ENCODE assay signal across 13 cellular contexts in genomic region chr5:137666901-137667300, GRCh38.
A peak's percentile ranks its signal among the peaks of the same experiment; 100 is the strongest.
DNase-seq lines count a peak whose midpoint lies in the region; ATAC-seq, FAIRE-seq and TF ChIP-seq lines count a peak whose summit lies in the region.
"Had no signal": no experiment of that assay in that cellular context is flagged by ENCODE, and none has a peak within 500 bp of the region (broad histone marks: within the 10 kb centered on the region; RNA-seq: fewer than 3 reads in every experiment).

No MANE protein-coding gene starts in this region.

- H3K4me3 Mint-ChIP-seq in activated naive CD4-positive, alpha-beta T cell treated with anti-CD3 and anti-CD28 coated beads, Interleukin-2, amount 10 ng/mL, durations not matched to agents 7 days and 5 days, result no peak overlapping the region
- peak overlapping the region; percentile 12 for H3K4me3 Mint-ChIP-seq in stimulated activated effector memory CD8-positive, alpha-beta T cell treated with anti-CD3 and anti-CD28 coated beads, Interleukin-12 subunit alpha, Interleukin-12 subunit beta, amount 100 ng/mL, for 72 hours
- H3K4me3 Mint-ChIP-seq in GM23338, result no peak overlapping the region
- H3K4me3 Mint-ChIP-seq: HFFc6 had no signal

- H3K27me3 Mint-ChIP-seq in activated naive CD4-positive, alpha-beta T cell treated with anti-CD3 and anti-CD28 coated beads, Interleukin-2, amount 10 ng/mL, durations not matched to agents 7 days and 5 days, result no peaks in the 10 kb centered on the region
- no peaks in the 10 kb centered on the region for H3K27me3 Mint-ChIP-seq in GM23338 (ENCODE audit: insufficient read depth, low read depth, poor library complexity)

- H3K18ac ChIP-seq in mesenchymal stem cell (ENCODE audit: low read depth in 1 of 2, low read length in 2 of 2), result no peak overlapping the region

- H2BK120ac ChIP-seq in mesenchymal stem cell (ENCODE audit: low read depth, low read length), result no peak overlapping the region

- FAIRE-seq in frontal cortex (lab: Jason Lieb, UNC), result no peak

- H3K27ac Mint-ChIP-seq in activated naive CD4-positive, alpha-beta T cell treated with anti-CD3 and anti-CD28 coated beads, Interleukin-2, amount 10 ng/mL, durations not matched to agents 7 days and 5 days, result peak overlapping the region; percentile 70
- H3K27ac Mint-ChIP-seq in activated naive CD4-positive, alpha-beta T cell treated with anti-CD3 and anti-CD28 coated beads, Interleukin-2, amount 50 U/mL, for 72 hours, result peak overlapping the region in 1 of 2 donors; percentile 70
- H3K27ac Mint-ChIP-seq in stimulated activated effector memory CD8-positive, alpha-beta T cell treated with anti-CD3 and anti-CD28 coated beads, Interleukin-12 subunit alpha, Interleukin-12 subunit beta, amount 100 ng/mL, for 72 hours, result peak overlapping the region; percentile 54
- no peak overlapping the region for H3K27ac Mint-ChIP-seq in GM23338
- H3K27ac Mint-ChIP-seq: HFFc6 had no signal

- intact Hi-C loops in esophagus muscularis mucosa (cut with DNase I), result no loop called here

- H4K8ac ChIP-seq in mesenchymal stem cell (ENCODE audit: low read length), result no peak overlapping the region

- no peak overlapping the region for H3K4ac ChIP-seq in mesenchymal stem cell (ENCODE audit: low read depth in 1 of 2, low read length in 2 of 2)

- H2BK15ac ChIP-seq in mesenchymal stem cell (ENCODE audit: low read depth, poor library complexity, severe bottlenecking), result no peak overlapping the region

- H3K4me1 Mint-ChIP-seq in activated naive CD4-positive, alpha-beta T cell treated with anti-CD3 and anti-CD28 coated beads, Interleukin-2, amount 10 ng/mL, durations not matched to agents 7 days and 5 days, result peaks cover 30% of the 10 kb centered on the region
- H3K4me1 Mint-ChIP-seq in stimulated activated effector memory CD8-positive, alpha-beta T cell treated with anti-CD3 and anti-CD28 coated beads, Interleukin-12 subunit alpha, Interleukin-12 subunit beta, amount 100 ng/mL, for 72 hours, result peaks cover 11% of the 10 kb centered on the region
- peaks cover 2% of the 10 kb centered on the region; the same call in 1 of the 3 replicates for H3K4me1 Mint-ChIP-seq in GM23338

- H3K27me3 ChIP-seq in esophagus muscularis mucosa (no peaks in the 10 kb centered on the region), GM23338 (ENCODE audit: insufficient read depth) (no peaks in the 10 kb centered on the region), mesenchymal stem cell (ENCODE audit: control insufficient read depth in 1 of 2, insufficient read depth in 1 of 2, low read length in 2 of 2) (no peaks in the 10 kb centered on the region)
- H3K27me3 ChIP-seq: cardiac muscle cell had no signal

- H3K36me3 ChIP-seq in esophagus muscularis mucosa (no peaks in the 10 kb centered on the region), GM23338 (ENCODE audit: insufficient read depth) (no peaks in the 10 kb centered on the region), mesenchymal stem cell (ENCODE audit: control insufficient read depth in 1 of 2, insufficient read depth in 2 of 2, low read depth in 1 of 2, low read length in 2 of 2) (no peaks in the 10 kb centered on the region)
- H3K36me3 ChIP-seq: cardiac muscle cell had no signal

- H2BK12ac ChIP-seq in mesenchymal stem cell (ENCODE audit: low read length in 2 of 2), result no peak overlapping the region

- TF ChIP-seq EP300 in esophagus muscularis mucosa (IDR thresholded peaks at IDR 0.05), result no peak

- no peaks in the 10 kb centered on the region; the same call in 1 of the 2 replicates for H4K20me1 ChIP-seq in GM23338 (replicated peaks; ENCODE audit: insufficient read depth)

- H3K36me3 Mint-ChIP-seq in activated naive CD4-positive, alpha-beta T cell treated with anti-CD3 and anti-CD28 coated beads, Interleukin-2, amount 10 ng/mL, durations not matched to agents 7 days and 5 days, result peaks cover 17% of the 10 kb centered on the region
- peaks cover 0 to 6% of the 10 kb centered on the region in 2 donors for H3K36me3 Mint-ChIP-seq in activated naive CD4-positive, alpha-beta T cell treated with anti-CD3 and anti-CD28 coated beads, Interleukin-2, amount 50 U/mL, for 72 hours
- no peaks in the 10 kb centered on the region for H3K36me3 Mint-ChIP-seq in stimulated activated effector memory CD8-positive, alpha-beta T cell treated with anti-CD3 and anti-CD28 coated beads, Interleukin-12 subunit alpha, Interleukin-12 subunit beta, amount 100 ng/mL, for 72 hours
- no peaks in the 10 kb centered on the region for H3K36me3 Mint-ChIP-seq in GM23338 (ENCODE audit: low read depth)

- H3K9me3 ChIP-seq in esophagus muscularis mucosa (no peaks in the 10 kb centered on the region), mesenchymal stem cell (ENCODE audit: control insufficient read depth, low read length) (no peaks in the 10 kb centered on the region)

- whole genome bisulfite sequencing in esophagus muscularis mucosa, result 84% methylated on average over 2 of the region's 2 CpGs
- 93% methylated on average over 2 of the region's 2 CpGs for WGBS in mesenchymal stem cell

- no peak for ATAC-seq in activated naive CD4-positive, alpha-beta T cell treated with anti-CD3 and anti-CD28 coated beads, Interleukin-2, amount 50 U/mL, for 72 hours
- ATAC-seq in stimulated activated effector memory CD8-positive, alpha-beta T cell treated with anti-CD3 and anti-CD28 coated beads, Interleukin-12 subunit alpha, Interleukin-12 subunit beta, amount 100 ng/mL, for 72 hours, result no peak
- no peak for ATAC-seq in GM23338

- H3K9me2 ChIP-seq in GM23338 (ENCODE audit: insufficient read depth), result no peaks in the 10 kb centered on the region

- no peaks in the 10 kb centered on the region for H3K79me2 ChIP-seq in GM23338 (replicated peaks; ENCODE audit: insufficient read depth)

- no peak overlapping the region for H3K9ac ChIP-seq in mesenchymal stem cell (ENCODE audit: low read length)

- no peak overlapping the region for H3K23ac ChIP-seq in mesenchymal stem cell (ENCODE audit: low read length in 2 of 2)

- no peak overlapping the region for H3K4me3 ChIP-seq in esophagus muscularis mucosa
- no peak overlapping the region for H3K4me3 ChIP-seq in GM23338
- H3K4me3 ChIP-seq in mesenchymal stem cell (ENCODE audit: insufficient read depth in 1 of 2, low read depth in 1 of 2, low read length in 2 of 2), result no peak overlapping the region
- H3K4me3 ChIP-seq: cardiac muscle cell had no signal

- H3K4me1 ChIP-seq in esophagus muscularis mucosa (peaks cover 0 to 15% (median 9%) of the 10 kb centered on the region in 4 donors), GM23338 (ENCODE audit: insufficient read depth) (no peaks in the 10 kb centered on the region; the same call in 1 of the 2 replicates), mesenchymal stem cell (ENCODE audit: control insufficient read depth, insufficient read depth, low read depth, low read length) (peaks cover 9% of the 10 kb centered on the region)

- H3K27ac ChIP-seq in esophagus muscularis mucosa (replicated peaks in 1 of 4), result no peak overlapping the region
- H3K27ac ChIP-seq in GM23338 (ENCODE audit: low read depth), result no peak overlapping the region
- H3K27ac ChIP-seq in mesenchymal stem cell (ENCODE audit: low read length, poor library complexity, severe bottlenecking), result no peak overlapping the region
- H3K27ac ChIP-seq: cardiac muscle cell had no signal

- CTCF ChIA-PET in activated naive CD4-positive, alpha-beta T cell treated with anti-CD3 and anti-CD28 coated beads, Interleukin-2, amount 10 ng/mL, durations not matched to agents 7 days and 5 days (lab: Charles Lee), result interaction anchor here (1.0 to 17.0 kb wide), 6 partner anchors 26 to 369 kb away, joined by 3 to 551 read pairs (median 4); partner anchors contain the start of gene KLHL3

- TF ChIP-seq POLR2A in esophagus muscularis mucosa (IDR thresholded peaks at IDR 0.05; ENCODE audit: low read depth), result no peak

- TF ChIP-seq CTCF in esophagus muscularis mucosa (IDR thresholded peaks at IDR 0.05) (no peak), GM23338 (conservative IDR thresholded peaks at IDR 0.05; ENCODE audit: low read depth in 2 of 2) (no peak)

- no peaks in the 10 kb centered on the region for H3K9me3 Mint-ChIP-seq in activated naive CD4-positive, alpha-beta T cell treated with anti-CD3 and anti-CD28 coated beads, Interleukin-2, amount 10 ng/mL, durations not matched to agents 7 days and 5 days
- no peaks in the 10 kb centered on the region for H3K9me3 Mint-ChIP-seq in activated naive CD4-positive, alpha-beta T cell treated with anti-CD3 and anti-CD28 coated beads, Interleukin-2, amount 50 U/mL, for 72 hours
- no peaks in the 10 kb centered on the region for H3K9me3 Mint-ChIP-seq in stimulated activated effector memory CD8-positive, alpha-beta T cell treated with anti-CD3 and anti-CD28 coated beads, Interleukin-12 subunit alpha, Interleukin-12 subunit beta, amount 100 ng/mL, for 72 hours
- no peaks in the 10 kb centered on the region for H3K9me3 Mint-ChIP-seq in GM23338
- H3K9me3 Mint-ChIP-seq: HFFc6 had no signal

- DNase-seq in activated naive CD4-positive, alpha-beta T cell treated with anti-CD3 and anti-CD28 coated beads, Interleukin-2, amount 10 ng/mL, durations not matched to agents 7 days and 5 days, result no peak
- DNase-seq in activated naive CD4-positive, alpha-beta T cell treated with anti-CD3 and anti-CD28 coated beads, Interleukin-2, amount 50 U/mL, for 72 hours (ENCODE audit: low spot score in 2 of 2), result no peak
- DNase-seq in NCI-H82 treated with DMSO at 0.1 percent for 48 hours (lab: John Stamatoyannopoulos, UW; ENCODE audit: unreplicated experiment) (peak; percentile 7), esophagus muscularis mucosa (ENCODE audit: extremely low spot score) (peak; percentile 21), frontal cortex (ENCODE audit: low spot score in 2 of 2) (no peak), GM23338 (ENCODE audit: low spot score) (no peak), mesenchymal stem cell (no peak)
- no peak for DNase-seq in stimulated activated effector memory CD8-positive, alpha-beta T cell treated with anti-CD3 and anti-CD28 coated beads, Interleukin-12 subunit alpha, Interleukin-12 subunit beta, amount 100 ng/mL, for 72 hours (ENCODE audit: low spot score in 2 of 2)
- DNase-seq: mesendoderm, NCI-H1048, posterior cingulate gyrus had no signal

- no peaks in the 10 kb centered on the region for H3K79me1 ChIP-seq in mesenchymal stem cell (replicated peaks; ENCODE audit: low read length, poor library complexity, severe bottlenecking)

- no peaks in the 10 kb centered on the region for H3F3A ChIP-seq in GM23338 (replicated peaks; ENCODE audit: low read depth)

- no peak overlapping the region for H3K14ac ChIP-seq in mesenchymal stem cell (ENCODE audit: low read length in 2 of 2)

- no peak overlapping the region for H2AK5ac ChIP-seq in mesenchymal stem cell (ENCODE audit: low read length, severe bottlenecking)

- no peak overlapping the region for H2BK5ac ChIP-seq in mesenchymal stem cell (ENCODE audit: low read depth, low read length, poor library complexity, severe bottlenecking)

- H3K4me2 ChIP-seq in GM23338 (no peak overlapping the region), mesenchymal stem cell (ENCODE audit: low read length, poor library complexity, severe bottlenecking) (no peak overlapping the region)

- no peak overlapping the region for H4K91ac ChIP-seq in mesenchymal stem cell (ENCODE audit: low read length)

- no peak overlapping the region for H2AFZ ChIP-seq in GM23338
- H2AFZ ChIP-seq in mesenchymal stem cell (ENCODE audit: low read depth, low read length), result no peak overlapping the region

TF ChIP-seq in GM23338, 12 proteins besides CTCF, POLR2A, EP300 and RAD21 (continues in another document):
- no peak for TF ChIP-seq EZH2 (IDR thresholded peaks at IDR 0.05; ENCODE audit: low read depth, unreplicated experiment)
- no peak for TF ChIP-seq JUNB (IDR thresholded peaks at IDR 0.05; ENCODE audit: unreplicated experiment)
- TF ChIP-seq POLR2AphosphoS5 (IDR thresholded peaks at IDR 0.05; ENCODE audit: low read depth), result no peak

Comparison
In these comparisons a context has a peak if more than half of its experiments do, and no peak if none do; other contexts are left out.
1. DNase-seq: peak in NCI-H82 treated with DMSO at 0.1 percent for 48 hours (single experiment) and esophagus muscularis mucosa (single experiment); none in activated naive CD4-positive, alpha-beta T cell treated with anti-CD3 and anti-CD28 coated beads, Interleukin-2, amount 10 ng/mL, durations not matched to agents 7 days and 5 days (single experiment), activated naive CD4-positive, alpha-beta T cell treated with anti-CD3 and anti-CD28 coated beads, Interleukin-2, amount 50 U/mL, for 72 hours (0 of 2), stimulated activated effector memory CD8-positive, alpha-beta T cell treated with anti-CD3 and anti-CD28 coated beads, Interleukin-12 subunit alpha, Interleukin-12 subunit beta, amount 100 ng/mL, for 72 hours (0 of 2), frontal cortex (0 of 2), GM23338 (single experiment) and mesenchymal stem cell (single experiment).